ENCODE assay signal across 9 cellular contexts in the genomic region with DNA sequence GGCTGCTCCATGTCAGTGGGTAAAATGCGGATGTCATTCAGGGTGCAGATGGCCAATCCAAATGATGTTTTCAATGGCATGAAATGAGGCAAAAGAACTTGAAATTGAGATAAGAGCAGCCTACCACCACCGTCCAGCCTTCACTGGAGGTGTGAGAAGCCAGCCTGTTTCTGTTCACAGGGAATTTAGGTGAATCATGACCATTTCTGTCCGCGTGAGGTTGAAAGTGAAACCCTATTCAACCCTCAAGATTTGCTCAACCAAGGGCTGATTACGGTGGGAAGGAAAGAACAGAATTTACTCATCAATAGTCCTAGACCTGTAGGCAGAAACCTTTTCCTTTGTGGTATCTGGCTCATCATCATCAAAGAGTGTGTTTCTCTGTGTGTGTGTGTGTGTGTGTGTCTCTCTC.
DNase-seq lines count a peak whose midpoint lies in the region; ATAC-seq, FAIRE-seq and TF ChIP-seq lines count a peak whose summit lies in the region.
"Had no signal": no experiment of that assay in that cellular context is flagged by ENCODE, and none has a peak within 500 bp of the region (broad histone marks: within the 10 kb centered on the region; RNA-seq: fewer than 3 reads in every experiment).

No MANE protein-coding gene starts in this region.

- H3K4me1 Mint-ChIP-seq in T-helper 17 cell = peaks cover 12% of the 10 kb centered on the region

- 86% methylated on average over 5 of the region's 5 CpGs for WGBS in right cardiac atrium

- peak overlapping the region; percentile 51 for H3K27ac Mint-ChIP-seq in T-helper 17 cell

- intact Hi-C loops in right cardiac atrium (cut with DNase I) = no loop called here

- H3K4me3 Mint-ChIP-seq in T-helper 17 cell = peak overlapping the region; percentile 80
- H3K4me3 Mint-ChIP-seq: neural crest cell had no signal

- peak; percentile 91 for FAIRE-seq in GM12892 (lab: Jason Lieb, UNC)

- no peak for TF ChIP-seq POLR2A in GM12892 (IDR thresholded peaks at IDR 0.05; ENCODE audit: low read depth, low read length)
- TF ChIP-seq POLR2A in erythroblast (IDR thresholded peaks at IDR 0.05; ENCODE audit: low read length) = no peak

- peak; percentile 29 for DNase-seq in GM12892 (ENCODE audit: insufficient read length)
- DNase-seq in T-helper 17 cell = no peak
- peak; percentile 24 for DNase-seq in fibroblast of the aortic adventitia (ENCODE audit: low read depth)
- DNase-seq in right cardiac atrium = no peak
- DNase-seq in T1000 (lab: John Stamatoyannopoulos, UW) = no peak
- no peak for DNase-seq in DMS 273 (lab: John Stamatoyannopoulos, UW; ENCODE audit: unreplicated experiment)
- no peak for DNase-seq in erythroblast (lab: John Stamatoyannopoulos, UW)

- no peaks in the 10 kb centered on the region for H3K27me3 Mint-ChIP-seq in T-helper 17 cell

- H3K9me3 ChIP-seq in T-helper 17 cell (ENCODE audit: control insufficient read depth, low read length, poor library complexity, severe bottlenecking) = no peaks in the 10 kb centered on the region
- H3K9me3 ChIP-seq in right cardiac atrium (ENCODE audit: control insufficient read depth, low read length) = no peaks in the 10 kb centered on the region

- no peak overlapping the region for H3K4me3 ChIP-seq in fibroblast of the aortic adventitia (ENCODE audit: low read depth, low read length)
- H3K4me3 ChIP-seq in right cardiac atrium (ENCODE audit: low read length) = no peak overlapping the region

- no peaks in the 10 kb centered on the region for H3K4me1 ChIP-seq in right cardiac atrium (ENCODE audit: control insufficient read depth, insufficient read depth, low read length)

- TF ChIP-seq CTCF in fibroblast of the aortic adventitia (IDR thresholded peaks at IDR 0.05; ENCODE audit: insufficient read depth, low read length) = no peak

- H3K27me3 ChIP-seq in right cardiac atrium (ENCODE audit: control insufficient read depth, insufficient read depth) = no peaks in the 10 kb centered on the region

- ATAC-seq in HG02623 (IDR thresholded peaks at IDR 0.05; ENCODE audit: unreplicated experiment) (peak; percentile 93), T-helper 17 cell (peak; percentile 87), right cardiac atrium (no peak)

- H3K27ac ChIP-seq in right cardiac atrium (ENCODE audit: low read length) = no peak overlapping the region

- no peaks in the 10 kb centered on the region for H3K36me3 Mint-ChIP-seq in T-helper 17 cell (ENCODE audit: low read depth)

Comparison
In these comparisons a context has a peak if more than half of its experiments do, and no peak if none do; other contexts are left out.
1. DNase-seq: peak in GM12892 (single experiment) and fibroblast of the aortic adventitia (single experiment); none in T-helper 17 cell (0 of 3), right cardiac atrium (0 of 3), T1000 (single experiment), DMS 273 (single experiment) and erythroblast (0 of 2).
2. ATAC-seq: peak in HG02623 (single experiment) and T-helper 17 cell (single experiment); none in right cardiac atrium (0 of 2).